In genomic region chr10:5559022-5559421, GRCh38 we compare ENCODE assay signal across 14 cellular contexts. TPM values are rescaled to one million over a fixed set of nuclear protein-coding genes. Genes with fewer than 3 reads are reported as not detected.
"Had no signal": no experiment of that assay in that cellular context is flagged by ENCODE, and none has a peak within 500 bp of the region (broad histone marks: within the 10 kb centered on the region; RNA-seq: fewer than 3 reads in every experiment).

No MANE protein-coding gene starts in this region.

RNA-seq across cellular contexts. Expression of gene CALML3, which starts 34.3 kb away (rescaled TPM):
- total RNA-seq: activated naive CD4-positive, alpha-beta T cell treated with anti-CD3 and anti-CD28 coated beads, Interleukin-2, amount 50 U/mL, for 72 hours; activated T-helper 17 cell treated with anti-CD3 and anti-CD28 coated beads, Interleukin-2, amount 50 U/mL, for 72 hours; aorta; endodermal cell; fibroblast of villous mesenchyme; glomerular endothelial cell; kidney epithelial cell; left lung; lung microvascular endothelial cell; natural killer cell treated with Interleukin-12 subunit alpha and Interleukin-12 subunit beta and Interleukin-15 and Interleukin-18, amount 100 ng/mL, for 72 hours; pancreas; pulmonary artery endothelial cell; right cardiac atrium had no signal
- polyA plus RNA-seq: right cardiac atrium had no signal

RNA-seq across cellular contexts. Expression of gene CALML5, which starts 59.7 kb away (rescaled TPM):
- total RNA-seq: activated naive CD4-positive, alpha-beta T cell treated with anti-CD3 and anti-CD28 coated beads, Interleukin-2, amount 50 U/mL, for 72 hours; activated T-helper 17 cell treated with anti-CD3 and anti-CD28 coated beads, Interleukin-2, amount 50 U/mL, for 72 hours; aorta; endodermal cell; fibroblast of villous mesenchyme; glomerular endothelial cell; kidney epithelial cell; left lung; lung microvascular endothelial cell; natural killer cell treated with Interleukin-12 subunit alpha and Interleukin-12 subunit beta and Interleukin-15 and Interleukin-18, amount 100 ng/mL, for 72 hours; pancreas; pulmonary artery endothelial cell; right cardiac atrium; thyroid gland had no signal
- polyA plus RNA-seq: aorta, pancreas, right cardiac atrium had no signal
